In the genomic region with DNA sequence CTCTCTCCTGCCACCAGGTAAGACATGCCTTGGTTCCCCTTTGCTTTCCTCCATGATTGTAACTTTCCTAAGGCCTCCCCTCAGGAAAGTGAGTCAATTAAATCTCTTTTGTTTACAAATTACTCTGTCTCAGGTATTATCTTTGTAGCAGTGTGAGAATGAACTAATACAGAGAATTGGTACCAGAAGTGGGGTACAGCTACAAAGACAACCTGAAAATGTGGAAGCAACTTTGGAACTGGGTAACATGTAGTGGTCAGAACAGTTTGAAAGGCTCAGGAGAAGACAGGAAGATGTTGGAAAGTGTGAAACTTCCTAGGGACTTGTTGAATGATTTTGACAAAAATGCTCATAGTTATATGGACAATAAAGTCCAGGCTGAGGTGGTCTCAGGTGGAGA, we compare ENCODE assay signal across 33 cellular contexts.
"Had no signal": no experiment of that assay in that cellular context is flagged by ENCODE, and none has a peak within 500 bp of the region (broad histone marks: within the 10 kb centered on the region; RNA-seq: fewer than 3 reads in every experiment).

No MANE protein-coding gene starts in this region.

- FAIRE-seq: astrocyte, bronchial epithelial cell had no signal

- H3K27ac ChIP-seq: adrenal gland, ascending aorta, body of pancreas, brain microvascular endothelial cell, breast epithelium, cardiac muscle cell had no signal

- ATAC-seq: activated naive CD4-positive, alpha-beta T cell treated with anti-CD3 and anti-CD28 coated beads, Interleukin-2, amount 50 U/mL, for 72 hours; activated naive CD8-positive, alpha-beta T cell treated with anti-CD3 and anti-CD28 coated beads, Interleukin-2, amount 50 U/mL, for 24 hours; activated T-cell treated with anti-CD3 and anti-CD28 coated beads, Interleukin-2, amount 50 U/mL, for 4 hours; activated T-cell treated with anti-CD3 and anti-CD28 coated beads, Interleukin-2, amount 50 U/mL, for 72 hours; activated T-helper 17 cell treated with anti-CD3 and anti-CD28 coated beads, Interleukin-2, amount 50 U/mL, for 72 hours; body of pancreas had no signal

- DNase-seq: activated effector memory CD4-positive, alpha-beta T cell treated with anti-CD3 and anti-CD28 coated beads, Interleukin-2, amount 50 U/mL, for 16 hours; activated effector memory CD4-positive, alpha-beta T cell treated with Interleukin-2 at 50 U/mL for 16 hours; activated gamma-delta T cell; activated gamma-delta T cell treated with Interleukin-2 at 50 U/mL for 16 hours; activated naive CD4-positive, alpha-beta T cell; activated naive CD4-positive, alpha-beta T cell treated with anti-CD3 and anti-CD28 coated beads for 36 hours; activated naive CD4-positive, alpha-beta T cell treated with anti-CD3 and anti-CD28 coated beads, Interleukin-2, amount 10 ng/mL, durations not matched to agents 7 days and 5 days; activated naive CD4-positive, alpha-beta T cell treated with anti-CD3 and anti-CD28 coated beads, Interleukin-2, amount 50 U/mL, for 16 hours; activated naive CD4-positive, alpha-beta T cell treated with Interleukin-2 at 50 U/mL for 16 hours; activated naive CD8-positive, alpha-beta T cell treated with anti-CD3 and anti-CD28 coated beads for 36 hours; activated naive CD8-positive, alpha-beta T cell treated with anti-CD3 and anti-CD28 coated beads, Interleukin-2, amount 10 ng/mL, durations not matched to agents 7 days and 5 days; activated naive CD8-positive, alpha-beta T cell treated with anti-CD3 and anti-CD28 coated beads, Interleukin-2, amount 50 U/mL, for 24 hours; activated T-cell treated with anti-CD3 and anti-CD28 coated beads, Interleukin-2, amount 50 U/mL, for 1 hour; activated T-cell treated with anti-CD3 and anti-CD28 coated beads, Interleukin-2, amount 50 U/mL, for 24 hours; activated T-cell treated with anti-CD3 and anti-CD28 coated beads, Interleukin-2, amount 50 U/mL, for 4 hours; activated T-cell treated with anti-CD3 and anti-CD28 coated beads, Interleukin-2, amount 50 U/mL, for 48 hours; activated T-cell treated with anti-CD3 and anti-CD28 coated beads, Interleukin-2, amount 50 U/mL, for 72 hours; adrenal gland; amniotic stem cell; amygdala; anterior cingulate cortex; aorta; body of pancreas; brain microvascular endothelial cell; caudate nucleus; cerebellar nuclear complex had no signal

- H3K4me3 ChIP-seq: adrenal gland, ascending aorta, body of pancreas, breast epithelium, cardiac muscle cell had no signal

- H3K4me1 ChIP-seq: adrenal gland, ascending aorta, body of pancreas, breast epithelium had no signal

- H3K27me3 ChIP-seq: adrenal gland, ascending aorta, body of pancreas, brain microvascular endothelial cell, breast epithelium, cardiac muscle cell had no signal

- H3K9me3 ChIP-seq: adrenal gland, ascending aorta, body of pancreas had no signal

- H3K36me3 ChIP-seq: adrenal gland, ascending aorta, brain microvascular endothelial cell, breast epithelium, cardiac muscle cell had no signal
